Comparison of ENCODE assay signal across 16 cellular contexts in genomic region chr3:64184621-64185020, GRCh38. TPM values are rescaled to one million over a fixed set of nuclear protein-coding genes. Genes with fewer than 3 reads are reported as not detected.
DNase-seq lines count a peak whose midpoint lies in the region; ATAC-seq and TF ChIP-seq lines count a peak whose summit lies in the region.
"Had no signal": no experiment of that assay in that cellular context is flagged by ENCODE, and none has a peak within 500 bp of the region (broad histone marks: within the 10 kb centered on the region; RNA-seq: fewer than 3 reads in every experiment).

No MANE protein-coding gene starts in this region.

- no peaks in the 10 kb centered on the region for H3K36me3 ChIP-seq in right atrium auricular region
- H3K36me3 ChIP-seq in muscle layer of colon (ENCODE audit: insufficient read depth, low read length): peaks cover 3% of the 10 kb centered on the region

- no peaks in the 10 kb centered on the region for H3K4me1 Mint-ChIP-seq in activated naive CD4-positive, alpha-beta T cell treated with anti-CD3 and anti-CD28 coated beads, Interleukin-2, amount 10 ng/mL, durations not matched to agents 7 days and 5 days
- H3K4me1 Mint-ChIP-seq: natural killer cell had no signal

- H3K9ac ChIP-seq in muscle layer of colon (ENCODE audit: low read length): no peak overlapping the region

- H3K4me3 ChIP-seq in right atrium auricular region (no peak overlapping the region), epithelial cell of proximal tubule (ENCODE audit: low read depth, low read length) (no peak overlapping the region), muscle layer of colon (ENCODE audit: low read depth in 1 of 2, low read length in 2 of 2) (no peak overlapping the region)
- H3K4me3 ChIP-seq: skin epidermis had no signal

- no peaks in the 10 kb centered on the region for H3K27me3 ChIP-seq in right atrium auricular region
- no peaks in the 10 kb centered on the region for H3K27me3 ChIP-seq in muscle layer of colon (ENCODE audit: control insufficient read depth in 1 of 2, insufficient read depth in 2 of 2, low read length in 2 of 2)

- intact Hi-C loops in cardiac septum (cut with DNase I): loop anchor here (10.0 kb wide), 1 partner anchor 140 kb away; no protein-coding TSS in a partner anchor

- ATAC-seq in GM18909 (IDR thresholded peaks at IDR 0.05; ENCODE audit: poor library complexity, unreplicated experiment): no peak
- ATAC-seq: left colon, natural killer cell had no signal

- H3K36me3 Mint-ChIP-seq in activated naive CD4-positive, alpha-beta T cell treated with anti-CD3 and anti-CD28 coated beads, Interleukin-2, amount 10 ng/mL, durations not matched to agents 7 days and 5 days: no peaks in the 10 kb centered on the region
- H3K36me3 Mint-ChIP-seq: natural killer cell had no signal

- CTCF ChIA-PET in activated naive CD4-positive, alpha-beta T cell treated with anti-CD3 and anti-CD28 coated beads, Interleukin-2, amount 10 ng/mL, durations not matched to agents 7 days and 5 days (lab: Charles Lee): no interaction called here

- no peak for TF ChIP-seq CTCF in right atrium auricular region (IDR thresholded peaks at IDR 0.05)
- TF ChIP-seq CTCF in epithelial cell of proximal tubule (conservative IDR thresholded peaks at IDR 0.05; ENCODE audit: low read depth, low read length): no peak

- H3K27ac ChIP-seq in right atrium auricular region (peak overlapping the region; percentile 24 to 68), muscle layer of colon (ENCODE audit: low read depth, low read length) (peak overlapping the region; percentile 48)

- no peak overlapping the region for H3K4me3 Mint-ChIP-seq in activated naive CD4-positive, alpha-beta T cell treated with anti-CD3 and anti-CD28 coated beads, Interleukin-2, amount 10 ng/mL, durations not matched to agents 7 days and 5 days
- H3K4me3 Mint-ChIP-seq: natural killer cell had no signal

- H3K27ac Mint-ChIP-seq in activated naive CD4-positive, alpha-beta T cell treated with anti-CD3 and anti-CD28 coated beads, Interleukin-2, amount 10 ng/mL, durations not matched to agents 7 days and 5 days: no peak overlapping the region
- H3K27ac Mint-ChIP-seq: natural killer cell had no signal

- H3K4me1 ChIP-seq in right atrium auricular region (peaks cover 0 to 60% of the 10 kb centered on the region in 2 donors), muscle layer of colon (ENCODE audit: insufficient read depth, low read length) (peaks cover 57% of the 10 kb centered on the region)

- DNase-seq in right atrium auricular region (ENCODE audit: low spot score): no peak
- no peak for DNase-seq in cardiac septum (ENCODE audit: low spot score)
- DNase-seq in epithelial cell of proximal tubule (ENCODE audit: low read depth): peak; percentile 68
- no peak for DNase-seq in activated naive CD4-positive, alpha-beta T cell treated with anti-CD3 and anti-CD28 coated beads, Interleukin-2, amount 10 ng/mL, durations not matched to agents 7 days and 5 days
- DNase-seq in NCI-H2081 (lab: John Stamatoyannopoulos, UW): no peak
- no peak for DNase-seq in stimulated activated naive CD4-positive, alpha-beta T cell treated with Interleukin-2 at 50 U/mL for 16 hours (lab: John Stamatoyannopoulos, UW)
- DNase-seq: activated naive CD4-positive, alpha-beta T cell treated with Interleukin-2 at 50 U/mL for 16 hours; cortex of kidney; KG1; left colon; natural killer cell; NCI-H187 had no signal

- H3K9me3 ChIP-seq in right atrium auricular region (no peaks in the 10 kb centered on the region), muscle layer of colon (ENCODE audit: low read length) (no peaks in the 10 kb centered on the region)

- peaks cover 5% of the 10 kb centered on the region for H3K27me3 Mint-ChIP-seq in activated naive CD4-positive, alpha-beta T cell treated with anti-CD3 and anti-CD28 coated beads, Interleukin-2, amount 10 ng/mL, durations not matched to agents 7 days and 5 days

- H3K9me3 Mint-ChIP-seq in activated naive CD4-positive, alpha-beta T cell treated with anti-CD3 and anti-CD28 coated beads, Interleukin-2, amount 10 ng/mL, durations not matched to agents 7 days and 5 days: no peaks in the 10 kb centered on the region

RNA-seq across cellular contexts. Expression of gene PRICKLE2, which starts 40.6 kb away (rescaled TPM):
- total RNA-seq in right atrium auricular region (10 to 100 TPM; 18.4 to 22.2 TPM), cardiac septum (12.4 TPM), epithelial cell of proximal tubule (2.5 and 5.1 TPM in 2 replicates)
- total RNA-seq: A673 had no signal
